ENCODE assay signal across 1 cellular context in the genomic region with DNA sequence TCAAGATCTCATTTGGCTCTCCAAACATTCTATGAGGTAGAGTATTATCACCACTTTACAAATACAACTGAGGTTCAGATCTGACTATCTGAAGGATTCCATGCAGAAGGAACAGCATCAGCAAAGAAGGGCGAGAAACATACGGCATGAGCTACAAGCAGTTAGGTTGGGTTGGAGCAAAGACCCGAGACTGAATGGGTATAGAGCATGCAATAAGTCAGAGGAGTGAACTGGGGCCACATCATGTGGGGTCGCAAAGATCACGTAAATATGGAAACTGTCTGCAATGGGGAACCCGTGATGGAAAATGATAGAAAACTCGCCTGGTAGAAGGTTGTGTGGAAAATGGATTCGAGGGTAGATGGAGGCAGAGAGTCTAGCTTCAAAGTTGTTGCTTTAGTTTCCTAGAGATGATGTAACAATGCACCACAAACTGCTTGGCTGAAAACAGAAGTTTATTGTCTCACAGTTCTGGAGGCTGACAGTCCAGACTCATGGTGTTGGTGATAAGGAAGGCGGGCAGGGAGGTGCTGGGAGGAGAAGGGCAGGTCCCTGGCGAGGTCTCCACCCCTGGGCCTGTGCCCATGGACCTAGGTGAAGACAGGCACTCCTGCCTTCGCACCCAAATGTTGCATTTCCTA.
TF ChIP-seq lines count a peak whose summit lies in the region.

No MANE protein-coding gene starts in this region.

TF ChIP-seq in H1, 55 proteins besides CTCF, POLR2A, EP300 and RAD21:
- TF ChIP-seq HDAC2 (IDR thresholded peaks at IDR 0.05; ENCODE audit: borderline replicate concordance in 1 of 2, low read depth in 2 of 2, low read length in 2 of 2) (no peak), PHF8 (conservative IDR thresholded peaks at IDR 0.05; ENCODE audit: low read depth, low read length) (no peak), SP2 (IDR thresholded peaks at IDR 0.05; ENCODE audit: low read length) (no peak), RFX5 (IDR thresholded peaks at IDR 0.05; ENCODE audit: borderline replicate concordance, low read depth, low read length) (no peak), NANOG (IDR thresholded peaks at IDR 0.05; ENCODE audit: insufficient read depth, low read depth, low read length, poor library complexity, severe bottlenecking) (no peak), JUN (IDR thresholded peaks at IDR 0.05; ENCODE audit: low read depth, low read length) (no peak), ZNF274 (IDR thresholded peaks at IDR 0.05; ENCODE audit: borderline replicate concordance, extremely low read depth, low read length) (no peak), TBP (IDR thresholded peaks at IDR 0.05; ENCODE audit: low read depth, low read length) (no peak), BRCA1 (IDR thresholded peaks at IDR 0.05; ENCODE audit: low read depth, low read length) (no peak), MAFK (IDR thresholded peaks at IDR 0.05; ENCODE audit: low read depth, low read length) (no peak), CBX8 (IDR thresholded peaks at IDR 0.05; ENCODE audit: borderline replicate concordance, low read depth, low read length) (no peak), EZH2 (IDR thresholded peaks at IDR 0.05; ENCODE audit: low read depth, low read length, severe bottlenecking) (no peak), CHD1 (IDR thresholded peaks at IDR 0.05; ENCODE audit: low read depth, low read length) (no peak), GTF2F1 (IDR thresholded peaks at IDR 0.05; ENCODE audit: borderline replicate concordance, low read depth, low read length) (no peak)
- TF ChIP-seq, protein P1, sequence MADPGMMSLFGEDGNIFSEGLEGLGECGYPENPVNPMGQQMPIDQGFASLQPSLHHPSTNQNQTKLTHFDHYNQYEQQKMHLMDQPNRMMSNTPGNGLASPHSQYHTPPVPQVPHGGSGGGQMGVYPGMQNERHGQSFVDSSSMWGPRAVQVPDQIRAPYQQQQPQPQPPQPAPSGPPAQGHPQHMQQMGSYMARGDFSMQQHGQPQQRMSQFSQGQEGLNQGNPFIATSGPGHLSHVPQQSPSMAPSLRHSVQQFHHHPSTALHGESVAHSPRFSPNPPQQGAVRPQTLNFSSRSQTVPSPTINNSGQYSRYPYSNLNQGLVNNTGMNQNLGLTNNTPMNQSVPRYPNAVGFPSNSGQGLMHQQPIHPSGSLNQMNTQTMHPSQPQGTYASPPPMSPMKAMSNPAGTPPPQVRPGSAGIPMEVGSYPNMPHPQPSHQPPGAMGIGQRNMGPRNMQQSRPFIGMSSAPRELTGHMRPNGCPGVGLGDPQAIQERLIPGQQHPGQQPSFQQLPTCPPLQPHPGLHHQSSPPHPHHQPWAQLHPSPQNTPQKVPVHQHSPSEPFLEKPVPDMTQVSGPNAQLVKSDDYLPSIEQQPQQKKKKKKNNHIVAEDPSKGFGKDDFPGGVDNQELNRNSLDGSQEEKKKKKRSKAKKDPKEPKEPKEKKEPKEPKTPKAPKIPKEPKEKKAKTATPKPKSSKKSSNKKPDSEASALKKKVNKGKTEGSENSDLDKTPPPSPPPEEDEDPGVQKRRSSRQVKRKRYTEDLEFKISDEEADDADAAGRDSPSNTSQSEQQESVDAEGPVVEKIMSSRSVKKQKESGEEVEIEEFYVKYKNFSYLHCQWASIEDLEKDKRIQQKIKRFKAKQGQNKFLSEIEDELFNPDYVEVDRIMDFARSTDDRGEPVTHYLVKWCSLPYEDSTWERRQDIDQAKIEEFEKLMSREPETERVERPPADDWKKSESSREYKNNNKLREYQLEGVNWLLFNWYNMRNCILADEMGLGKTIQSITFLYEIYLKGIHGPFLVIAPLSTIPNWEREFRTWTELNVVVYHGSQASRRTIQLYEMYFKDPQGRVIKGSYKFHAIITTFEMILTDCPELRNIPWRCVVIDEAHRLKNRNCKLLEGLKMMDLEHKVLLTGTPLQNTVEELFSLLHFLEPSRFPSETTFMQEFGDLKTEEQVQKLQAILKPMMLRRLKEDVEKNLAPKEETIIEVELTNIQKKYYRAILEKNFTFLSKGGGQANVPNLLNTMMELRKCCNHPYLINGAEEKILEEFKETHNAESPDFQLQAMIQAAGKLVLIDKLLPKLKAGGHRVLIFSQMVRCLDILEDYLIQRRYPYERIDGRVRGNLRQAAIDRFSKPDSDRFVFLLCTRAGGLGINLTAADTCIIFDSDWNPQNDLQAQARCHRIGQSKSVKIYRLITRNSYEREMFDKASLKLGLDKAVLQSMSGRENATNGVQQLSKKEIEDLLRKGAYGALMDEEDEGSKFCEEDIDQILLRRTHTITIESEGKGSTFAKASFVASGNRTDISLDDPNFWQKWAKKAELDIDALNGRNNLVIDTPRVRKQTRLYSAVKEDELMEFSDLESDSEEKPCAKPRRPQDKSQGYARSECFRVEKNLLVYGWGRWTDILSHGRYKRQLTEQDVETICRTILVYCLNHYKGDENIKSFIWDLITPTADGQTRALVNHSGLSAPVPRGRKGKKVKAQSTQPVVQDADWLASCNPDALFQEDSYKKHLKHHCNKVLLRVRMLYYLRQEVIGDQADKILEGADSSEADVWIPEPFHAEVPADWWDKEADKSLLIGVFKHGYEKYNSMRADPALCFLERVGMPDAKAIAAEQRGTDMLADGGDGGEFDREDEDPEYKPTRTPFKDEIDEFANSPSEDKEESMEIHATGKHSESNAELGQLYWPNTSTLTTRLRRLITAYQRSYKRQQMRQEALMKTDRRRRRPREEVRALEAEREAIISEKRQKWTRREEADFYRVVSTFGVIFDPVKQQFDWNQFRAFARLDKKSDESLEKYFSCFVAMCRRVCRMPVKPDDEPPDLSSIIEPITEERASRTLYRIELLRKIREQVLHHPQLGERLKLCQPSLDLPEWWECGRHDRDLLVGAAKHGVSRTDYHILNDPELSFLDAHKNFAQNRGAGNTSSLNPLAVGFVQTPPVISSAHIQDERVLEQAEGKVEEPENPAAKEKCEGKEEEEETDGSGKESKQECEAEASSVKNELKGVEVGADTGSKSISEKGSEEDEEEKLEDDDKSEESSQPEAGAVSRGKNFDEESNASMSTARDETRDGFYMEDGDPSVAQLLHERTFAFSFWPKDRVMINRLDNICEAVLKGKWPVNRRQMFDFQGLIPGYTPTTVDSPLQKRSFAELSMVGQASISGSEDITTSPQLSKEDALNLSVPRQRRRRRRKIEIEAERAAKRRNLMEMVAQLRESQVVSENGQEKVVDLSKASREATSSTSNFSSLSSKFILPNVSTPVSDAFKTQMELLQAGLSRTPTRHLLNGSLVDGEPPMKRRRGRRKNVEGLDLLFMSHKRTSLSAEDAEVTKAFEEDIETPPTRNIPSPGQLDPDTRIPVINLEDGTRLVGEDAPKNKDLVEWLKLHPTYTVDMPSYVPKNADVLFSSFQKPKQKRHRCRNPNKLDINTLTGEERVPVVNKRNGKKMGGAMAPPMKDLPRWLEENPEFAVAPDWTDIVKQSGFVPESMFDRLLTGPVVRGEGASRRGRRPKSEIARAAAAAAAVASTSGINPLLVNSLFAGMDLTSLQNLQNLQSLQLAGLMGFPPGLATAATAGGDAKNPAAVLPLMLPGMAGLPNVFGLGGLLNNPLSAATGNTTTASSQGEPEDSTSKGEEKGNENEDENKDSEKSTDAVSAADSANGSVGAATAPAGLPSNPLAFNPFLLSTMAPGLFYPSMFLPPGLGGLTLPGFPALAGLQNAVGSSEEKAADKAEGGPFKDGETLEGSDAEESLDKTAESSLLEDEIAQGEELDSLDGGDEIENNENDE (IDR thresholded peaks at IDR 0.05; ENCODE audit: insufficient replicate concordance, low read length) = no peak
- TF ChIP-seq, protein P2, sequence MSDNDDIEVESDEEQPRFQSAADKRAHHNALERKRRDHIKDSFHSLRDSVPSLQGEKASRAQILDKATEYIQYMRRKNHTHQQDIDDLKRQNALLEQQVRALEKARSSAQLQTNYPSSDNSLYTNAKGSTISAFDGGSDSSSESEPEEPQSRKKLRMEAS (IDR thresholded peaks at IDR 0.05) = no peak
- TF ChIP-seq, protein P3, sequence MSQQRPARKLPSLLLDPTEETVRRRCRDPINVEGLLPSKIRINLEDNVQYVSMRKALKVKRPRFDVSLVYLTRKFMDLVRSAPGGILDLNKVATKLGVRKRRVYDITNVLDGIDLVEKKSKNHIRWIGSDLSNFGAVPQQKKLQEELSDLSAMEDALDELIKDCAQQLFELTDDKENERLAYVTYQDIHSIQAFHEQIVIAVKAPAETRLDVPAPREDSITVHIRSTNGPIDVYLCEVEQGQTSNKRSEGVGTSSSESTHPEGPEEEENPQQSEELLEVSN (IDR thresholded peaks at IDR 0.05) = no peak
